In genomic region chr3:160006282-160007163, GRCh38 we compare ENCODE assay signal across 8 cellular contexts. TPM values are rescaled to one million over a fixed set of nuclear protein-coding genes. Genes with fewer than 3 reads are reported as not detected.
DNase-seq lines count a peak whose midpoint lies in the region; ATAC-seq and TF ChIP-seq lines count a peak whose summit lies in the region.

No MANE protein-coding gene starts in this region.

- H3K27ac ChIP-seq in endodermal cell (ENCODE audit: low read depth, low read length) = no peak overlapping the region

- intact Hi-C loops in activated T-helper 1 cell treated with anti-CD3 and anti-CD28 coated beads, Interleukin-12 subunit alpha, Interleukin-12 subunit beta, Interleukin-2, Interleukin-4 antibody, amounts not matched to agents 30 ng/mL and 10 ng/mL and 1 ng/mL, durations not matched to agents 14 hours and 24 hours and 36 hours (cut with micrococcal nuclease) = loop anchor here (1.0 kb wide), 3 partner anchors 18 to 178 kb away; partner anchors contain the start of gene IL12A

- H3K4me1 ChIP-seq in endodermal cell (ENCODE audit: control insufficient read depth, insufficient read depth, low read length) = no peaks in the 10 kb centered on the region

- no peaks in the 10 kb centered on the region for H3K27me3 ChIP-seq in MG63
- no peaks in the 10 kb centered on the region for H3K27me3 ChIP-seq in endodermal cell (ENCODE audit: control insufficient read depth, insufficient read depth, low read length, poor library complexity, severe bottlenecking)

- H3K4me3 Mint-ChIP-seq in endodermal cell = no peak overlapping the region
- H3K4me3 Mint-ChIP-seq in activated T-helper 1 cell treated with anti-CD3 and anti-CD28 coated beads, Interleukin-12 subunit alpha, Interleukin-12 subunit beta, Interleukin-2, Interleukin-4 antibody, amounts not matched to agents 30 ng/mL and 10 ng/mL and 1 ng/mL, durations not matched to agents 14 hours and 24 hours and 36 hours = no peak overlapping the region

- TF ChIP-seq CTCF in endodermal cell (conservative IDR thresholded peaks at IDR 0.05) = peak; percentile 85

- no peaks in the 10 kb centered on the region for H3K36me3 Mint-ChIP-seq in endodermal cell (ENCODE audit: low read depth)
- no peaks in the 10 kb centered on the region for H3K36me3 Mint-ChIP-seq in activated T-helper 1 cell treated with anti-CD3 and anti-CD28 coated beads, Interleukin-12 subunit alpha, Interleukin-12 subunit beta, Interleukin-2, Interleukin-4 antibody, amounts not matched to agents 30 ng/mL and 10 ng/mL and 1 ng/mL, durations not matched to agents 14 hours and 24 hours and 36 hours (ENCODE audit: low read depth)

- H3K9ac ChIP-seq in endodermal cell (ENCODE audit: extremely low read depth, low read length, poor library complexity, severe bottlenecking) = no peak overlapping the region

- peak; percentile 28 for ATAC-seq in GM21619 (IDR thresholded peaks at IDR 0.05; ENCODE audit: unreplicated experiment)

- H3K27ac Mint-ChIP-seq in endodermal cell = no peak overlapping the region
- no peak overlapping the region for H3K27ac Mint-ChIP-seq in activated T-helper 1 cell treated with anti-CD3 and anti-CD28 coated beads, Interleukin-12 subunit alpha, Interleukin-12 subunit beta, Interleukin-2, Interleukin-4 antibody, amounts not matched to agents 30 ng/mL and 10 ng/mL and 1 ng/mL, durations not matched to agents 14 hours and 24 hours and 36 hours

- H3K4me1 Mint-ChIP-seq in endodermal cell = no peaks in the 10 kb centered on the region
- peaks cover 42% of the 10 kb centered on the region for H3K4me1 Mint-ChIP-seq in activated T-helper 1 cell treated with anti-CD3 and anti-CD28 coated beads, Interleukin-12 subunit alpha, Interleukin-12 subunit beta, Interleukin-2, Interleukin-4 antibody, amounts not matched to agents 30 ng/mL and 10 ng/mL and 1 ng/mL, durations not matched to agents 14 hours and 24 hours and 36 hours (ENCODE audit: low read depth)

- H3K36me3 ChIP-seq in MG63 = no peaks in the 10 kb centered on the region
- no peaks in the 10 kb centered on the region for H3K36me3 ChIP-seq in endodermal cell (ENCODE audit: control insufficient read depth, insufficient read depth, low read length)

- no peaks in the 10 kb centered on the region for H3K9me3 Mint-ChIP-seq in endodermal cell
- H3K9me3 Mint-ChIP-seq in activated T-helper 1 cell treated with anti-CD3 and anti-CD28 coated beads, Interleukin-12 subunit alpha, Interleukin-12 subunit beta, Interleukin-2, Interleukin-4 antibody, amounts not matched to agents 30 ng/mL and 10 ng/mL and 1 ng/mL, durations not matched to agents 14 hours and 24 hours and 36 hours = no peaks in the 10 kb centered on the region

- H3K4me3 ChIP-seq in MG63 (no peak overlapping the region), endodermal cell (ENCODE audit: low read length) (no peak overlapping the region)

- H3K27me3 Mint-ChIP-seq in endodermal cell (ENCODE audit: insufficient read depth) = no peaks in the 10 kb centered on the region
- H3K27me3 Mint-ChIP-seq in activated T-helper 1 cell treated with anti-CD3 and anti-CD28 coated beads, Interleukin-12 subunit alpha, Interleukin-12 subunit beta, Interleukin-2, Interleukin-4 antibody, amounts not matched to agents 30 ng/mL and 10 ng/mL and 1 ng/mL, durations not matched to agents 14 hours and 24 hours and 36 hours (ENCODE audit: insufficient read depth) = no peaks in the 10 kb centered on the region

- H3K9me3 ChIP-seq in MG63 = no peaks in the 10 kb centered on the region
- no peaks in the 10 kb centered on the region for H3K9me3 ChIP-seq in endodermal cell (ENCODE audit: control insufficient read depth, low read length)

- WGBS in endodermal cell (ENCODE audit: insufficient coverage in 1 of 2, insufficient read length in 1 of 2), 2 experiments = 13 to 19% methylated on average over 3 of the region's 3 CpGs

- peak; percentile 10 for DNase-seq in NK-92 treated with Interleukin-12 subunit alpha and Interleukin-12 subunit beta, amount 100 ng/mL, for 24 hours (lab: John Stamatoyannopoulos, UW)
- no peak for DNase-seq in NK-92 (lab: John Stamatoyannopoulos, UW; ENCODE audit: unreplicated experiment)
- DNase-seq in MG63 = peak; percentile 53
- peak; percentile 48 to 61 for DNase-seq in SHP77 (lab: John Stamatoyannopoulos, UW)
- DNase-seq in endodermal cell = peak; percentile 78
- DNase-seq in middle frontal gyrus (ENCODE audit: extremely low spot score, low spot score) = peak; percentile 31
- no peak for DNase-seq in activated T-helper 1 cell treated with anti-CD3 and anti-CD28 coated beads, Interleukin-12 subunit alpha, Interleukin-12 subunit beta, Interleukin-2, Interleukin-4 antibody, amounts not matched to agents 30 ng/mL and 10 ng/mL and 1 ng/mL, durations not matched to agents 14 hours and 24 hours and 36 hours (ENCODE audit: low spot score)

RNA-seq across cellular contexts. Expression of gene IL12A, which starts 17.9 kb away (rescaled TPM):
- 3.2 and 16.2 TPM in 2 replicates for total RNA-seq in MG63 (2014; rRNA removed; shearing (Covaris generic); ENCODE audit: low replicate concordance)
- total RNA-seq in endodermal cell = not detected
- polyA plus RNA-seq in endodermal cell (2013, experiment 1 of 2) = 0.39 TPM
- polyA plus RNA-seq in endodermal cell (2013, experiment 2 of 2) = 0.29 TPM
- 0.34 and 0.37 TPM in 2 replicates for total RNA-seq in activated T-helper 1 cell treated with anti-CD3 and anti-CD28 coated beads, Interleukin-12 subunit alpha, Interleukin-12 subunit beta, Interleukin-2, Interleukin-4 antibody, amounts not matched to agents 30 ng/mL and 10 ng/mL and 1 ng/mL, durations not matched to agents 14 hours and 24 hours and 36 hours

Comparison
In these comparisons a context has a peak if more than half of its experiments do, and no peak if none do; other contexts are left out.
1. DNase-seq: peak in NK-92 treated with Interleukin-12 subunit alpha and Interleukin-12 subunit beta, amount 100 ng/mL, for 24 hours (single experiment), MG63 (single experiment), SHP77 (2 of 2), endodermal cell (single experiment) and middle frontal gyrus (single experiment); none in NK-92 (single experiment) and activated T-helper 1 cell treated with anti-CD3 and anti-CD28 coated beads, Interleukin-12 subunit alpha, Interleukin-12 subunit beta, Interleukin-2, Interleukin-4 antibody, amounts not matched to agents 30 ng/mL and 10 ng/mL and 1 ng/mL, durations not matched to agents 14 hours and 24 hours and 36 hours (single experiment).